16 cellular contexts compared by ENCODE assay signal in genomic region chr16:20624882-20625807, GRCh38. TPM values are rescaled to one million over a fixed set of nuclear protein-coding genes. Genes with fewer than 3 reads are reported as not detected.
"Had no signal": no experiment of that assay in that cellular context is flagged by ENCODE, and none has a peak within 500 bp of the region (broad histone marks: within the 10 kb centered on the region; RNA-seq: fewer than 3 reads in every experiment).

No MANE protein-coding gene starts in this region.

- DNase-seq: activated CD4-positive, alpha-beta T cell treated with anti-CD3 and anti-CD28 coated beads, Interleukin-2, amount 10 ng/mL, durations not matched to agents 7 days and 5 days; activated CD4-positive, CD25-positive, alpha-beta regulatory T cell; activated CD8-positive, alpha-beta memory T cell treated with anti-CD3 and anti-CD28 coated beads for 24 hours; activated naive CD4-positive, alpha-beta T cell treated with Interleukin-2 at 50 U/mL for 16 hours; activated naive CD8-positive, alpha-beta T cell treated with anti-CD3 and anti-CD28 coated beads, Interleukin-2, amount 50 U/mL, for 24 hours; immature natural killer cell; mucosa of descending colon; naive thymus-derived CD8-positive, alpha-beta T cell; stomach had no signal

- H3K4me1 ChIP-seq: esophagus muscularis mucosa, right atrium auricular region, stomach had no signal

- H3K4me3 ChIP-seq: esophagus muscularis mucosa, mucosa of descending colon, right atrium auricular region, skin epidermis, stomach, thoracic aorta had no signal

- H3K9me3 ChIP-seq: esophagus muscularis mucosa, mucosa of descending colon, right atrium auricular region, stomach, thoracic aorta had no signal

- ATAC-seq: activated naive CD8-positive, alpha-beta T cell treated with anti-CD3 and anti-CD28 coated beads, Interleukin-2, amount 50 U/mL, for 24 hours; mucosa of descending colon; naive thymus-derived CD8-positive, alpha-beta T cell had no signal

- H3K27ac ChIP-seq: esophagus muscularis mucosa, right atrium auricular region, skin epidermis, stomach, thoracic aorta had no signal

- H3K27me3 ChIP-seq: right atrium auricular region, stomach had no signal

- H3K36me3 ChIP-seq: esophagus muscularis mucosa, right atrium auricular region, stomach, thoracic aorta had no signal

RNA-seq across cellular contexts. Expression of gene ACSM2B, which starts 49.0 kb away (rescaled TPM):
- total RNA-seq: activated CD4-positive, alpha-beta T cell treated with anti-CD3 and anti-CD28 coated beads, Interleukin-2, amount 10 ng/mL, durations not matched to agents 7 days and 5 days; astrocyte; esophagus muscularis mucosa; fibroblast of villous mesenchyme; mucosa of descending colon; naive thymus-derived CD8-positive, alpha-beta T cell; posterior vena cava; right atrium auricular region; thoracic aorta had no signal
